In genomic region chr14:35252485-35252884, GRCh38 we compare ENCODE assay signal across 1 cellular context.
TF ChIP-seq lines count a peak whose summit lies in the region.

No MANE protein-coding gene starts in this region.

TF ChIP-seq in GM23338, 12 proteins besides CTCF, POLR2A, EP300 and RAD21:
- TF ChIP-seq STAT1 (IDR thresholded peaks at IDR 0.05; ENCODE audit: unreplicated experiment) (no peak), ZNF462 (CRISPR knock-in tag; IDR thresholded peaks at IDR 0.05) (no peak), ZNF331 (CRISPR knock-in tag; IDR thresholded peaks at IDR 0.05; ENCODE audit: low read depth) (no peak), POLR2AphosphoS5 (IDR thresholded peaks at IDR 0.05; ENCODE audit: low read depth) (no peak), CREB1 (CRISPR knock-in tag; IDR thresholded peaks at IDR 0.05; ENCODE audit: low read depth) (no peak), EZH2phosphoT487 (IDR thresholded peaks at IDR 0.05; ENCODE audit: unreplicated experiment) (no peak), EZH2 (IDR thresholded peaks at IDR 0.05; ENCODE audit: low read depth, unreplicated experiment) (no peak), JUNB (IDR thresholded peaks at IDR 0.05; ENCODE audit: unreplicated experiment) (no peak), ZNF114 (CRISPR knock-in tag; IDR thresholded peaks at IDR 0.05) (no peak), REST (IDR thresholded peaks at IDR 0.05; ENCODE audit: unreplicated experiment) (no peak), NANOG (IDR thresholded peaks at IDR 0.05; ENCODE audit: borderline replicate concordance) (no peak), ETS1 (IDR thresholded peaks at IDR 0.05) (no peak)
